ENCODE assay signal across 1 cellular context in genomic region chr5:143033535-143034260, GRCh38.
TF ChIP-seq lines count a peak whose summit lies in the region.

No MANE protein-coding gene starts in this region.

TF ChIP-seq in SK-N-SH, 30 proteins besides CTCF, POLR2A, EP300 and RAD21 (continued from another document):
- TF ChIP-seq FOXM1 (IDR thresholded peaks at IDR 0.05; ENCODE audit: low read depth) (no peak), TCF12 (IDR thresholded peaks at IDR 0.05) (peak; percentile 58; the same call in 1 of the 2 replicates), RXRA (IDR thresholded peaks at IDR 0.05; ENCODE audit: borderline replicate concordance, low read depth) (0 out of 2 replicates have a peak, but pooled peaks have one; percentile 28), NFIC (IDR thresholded peaks at IDR 0.05; ENCODE audit: borderline replicate concordance) (no peak), PBX3 (IDR thresholded peaks at IDR 0.05) (peak; percentile 30; the same call in 1 of the 2 replicates), TEAD4 (IDR thresholded peaks at IDR 0.05; ENCODE audit: borderline replicate concordance, insufficient read depth) (0 out of 2 replicates have a peak, but pooled peaks have one; percentile 45), ZBTB33 (IDR thresholded peaks at IDR 0.05; ENCODE audit: borderline replicate concordance, low read depth) (0 out of 2 replicates have a peak, but pooled peaks have one; percentile 15), EZH2phosphoT487 (IDR thresholded peaks at IDR 0.05; ENCODE audit: borderline replicate concordance, low read depth) (no peak), SIN3A (IDR thresholded peaks at IDR 0.05; ENCODE audit: borderline replicate concordance, low read depth, low read length) (no peak)
- TF ChIP-seq, protein P1, sequence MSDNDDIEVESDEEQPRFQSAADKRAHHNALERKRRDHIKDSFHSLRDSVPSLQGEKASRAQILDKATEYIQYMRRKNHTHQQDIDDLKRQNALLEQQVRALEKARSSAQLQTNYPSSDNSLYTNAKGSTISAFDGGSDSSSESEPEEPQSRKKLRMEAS (IDR thresholded peaks at IDR 0.05; ENCODE audit: low read depth): no peak
- TF ChIP-seq, protein P2, sequence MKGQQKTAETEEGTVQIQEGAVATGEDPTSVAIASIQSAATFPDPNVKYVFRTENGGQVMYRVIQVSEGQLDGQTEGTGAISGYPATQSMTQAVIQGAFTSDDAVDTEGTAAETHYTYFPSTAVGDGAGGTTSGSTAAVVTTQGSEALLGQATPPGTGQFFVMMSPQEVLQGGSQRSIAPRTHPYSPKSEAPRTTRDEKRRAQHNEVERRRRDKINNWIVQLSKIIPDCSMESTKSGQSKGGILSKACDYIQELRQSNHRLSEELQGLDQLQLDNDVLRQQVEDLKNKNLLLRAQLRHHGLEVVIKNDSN (IDR thresholded peaks at IDR 0.05; ENCODE audit: borderline replicate concordance, low read depth): no peak
